24 cellular contexts compared by ENCODE assay signal in genomic region chr2:32498301-32498700, GRCh38.
"Had no signal": no experiment of that assay in that cellular context is flagged by ENCODE, and none has a peak within 500 bp of the region (broad histone marks: within the 10 kb centered on the region; RNA-seq: fewer than 3 reads in every experiment).

No MANE protein-coding gene starts in this region.

- H3K9me3 Mint-ChIP-seq: activated naive CD4-positive, alpha-beta T cell treated with anti-CD3 and anti-CD28 coated beads for 36 hours; activated naive CD8-positive, alpha-beta T cell treated with anti-CD3 and anti-CD28 coated beads, Interleukin-2, amount 10 ng/mL, durations not matched to agents 7 days and 5 days; activated T-cell treated with anti-CD3 and anti-CD28 coated beads, Interleukin-2, amount 50 U/mL, for 4 hours; central memory CD8-positive, alpha-beta T cell; stimulated activated naive CD8-positive, alpha-beta T cell treated with anti-CD3 and anti-CD28 coated beads, Interleukin-15, amount 100 ng/mL, for 72 hours; WTC11 had no signal

- H3K4me1 Mint-ChIP-seq: activated CD4-positive, alpha-beta T cell treated with anti-CD3 and anti-CD28 coated beads for 36 hours; activated naive CD8-positive, alpha-beta T cell treated with anti-CD3 and anti-CD28 coated beads, Interleukin-2, amount 10 ng/mL, durations not matched to agents 7 days and 5 days; stimulated activated naive CD8-positive, alpha-beta T cell treated with anti-CD3 and anti-CD28 coated beads, Interleukin-15, amount 100 ng/mL, for 72 hours had no signal

- H3K4me1 ChIP-seq: breast epithelium, right lobe of liver, suprapubic skin, tibial nerve had no signal

- H3K4me3 ChIP-seq: breast epithelium, dorsolateral prefrontal cortex, gastroesophageal sphincter, right lobe of liver, skin epidermis, suprapubic skin, tibial nerve had no signal

- DNase-seq: activated CD4-positive, alpha-beta T cell treated with anti-CD3 and anti-CD28 coated beads for 36 hours; activated CD4-positive, alpha-beta T cell treated with anti-CD3 and anti-CD28 coated beads, Interleukin-2, amount 50 U/mL, for 4 hours; activated CD8-positive, alpha-beta memory T cell treated with anti-CD3 and anti-CD28 coated beads, Interleukin-2, amount 50 U/mL, for 48 hours; activated naive CD4-positive, alpha-beta T cell treated with anti-CD3 and anti-CD28 coated beads for 36 hours; activated naive CD8-positive, alpha-beta T cell treated with anti-CD3 and anti-CD28 coated beads, Interleukin-2, amount 10 ng/mL, durations not matched to agents 7 days and 5 days; activated T-cell treated with anti-CD3 and anti-CD28 coated beads, Interleukin-2, amount 50 U/mL, for 4 hours; amniotic stem cell; dorsolateral prefrontal cortex; head of caudate nucleus; hypothalamus; left ventricle myocardium superior; occipital lobe; right lobe of liver; stimulated activated CD4-positive, alpha-beta T cell treated with anti-CD3 and anti-CD28 coated beads, Interleukin-4, amount 100 ng/mL, for 1 hour; stimulated activated naive CD8-positive, alpha-beta T cell treated with anti-CD3 and anti-CD28 coated beads, Interleukin-15, amount 100 ng/mL, for 72 hours; T-helper 9 cell had no signal

- FAIRE-seq: colon had no signal

- H3K4me3 Mint-ChIP-seq: activated CD4-positive, alpha-beta T cell treated with anti-CD3 and anti-CD28 coated beads for 36 hours; activated naive CD4-positive, alpha-beta T cell treated with anti-CD3 and anti-CD28 coated beads for 36 hours; activated naive CD8-positive, alpha-beta T cell treated with anti-CD3 and anti-CD28 coated beads, Interleukin-2, amount 10 ng/mL, durations not matched to agents 7 days and 5 days; activated T-cell treated with anti-CD3 and anti-CD28 coated beads, Interleukin-2, amount 50 U/mL, for 4 hours; central memory CD8-positive, alpha-beta T cell; stimulated activated naive CD8-positive, alpha-beta T cell treated with anti-CD3 and anti-CD28 coated beads, Interleukin-15, amount 100 ng/mL, for 72 hours; WTC11 had no signal

- H3K27ac ChIP-seq: breast epithelium, dorsolateral prefrontal cortex, gastroesophageal sphincter, right lobe of liver, skin epidermis, suprapubic skin, tibial nerve had no signal

- H3K9me3 ChIP-seq: breast epithelium, gastroesophageal sphincter, right lobe of liver, suprapubic skin, tibial nerve had no signal

- ATAC-seq: activated CD4-positive, alpha-beta T cell treated with anti-CD3 and anti-CD28 coated beads for 36 hours; activated T-cell treated with anti-CD3 and anti-CD28 coated beads, Interleukin-2, amount 50 U/mL, for 4 hours; gastroesophageal sphincter; left ventricle myocardium superior; right lobe of liver; stimulated activated naive CD8-positive, alpha-beta T cell treated with anti-CD3 and anti-CD28 coated beads, Interleukin-15, amount 100 ng/mL, for 72 hours; WTC11 had no signal

- H3K27me3 ChIP-seq: breast epithelium, dorsolateral prefrontal cortex, gastroesophageal sphincter, right lobe of liver, suprapubic skin, tibial nerve had no signal

- H3K36me3 ChIP-seq: breast epithelium had no signal

- H3K27ac Mint-ChIP-seq: activated CD4-positive, alpha-beta T cell treated with anti-CD3 and anti-CD28 coated beads for 36 hours; activated naive CD4-positive, alpha-beta T cell treated with anti-CD3 and anti-CD28 coated beads for 36 hours; activated naive CD8-positive, alpha-beta T cell treated with anti-CD3 and anti-CD28 coated beads, Interleukin-2, amount 10 ng/mL, durations not matched to agents 7 days and 5 days; stimulated activated naive CD8-positive, alpha-beta T cell treated with anti-CD3 and anti-CD28 coated beads, Interleukin-15, amount 100 ng/mL, for 72 hours had no signal

- H3K27me3 Mint-ChIP-seq: activated CD4-positive, alpha-beta T cell treated with anti-CD3 and anti-CD28 coated beads for 36 hours; activated naive CD8-positive, alpha-beta T cell treated with anti-CD3 and anti-CD28 coated beads, Interleukin-2, amount 10 ng/mL, durations not matched to agents 7 days and 5 days; central memory CD8-positive, alpha-beta T cell; stimulated activated naive CD8-positive, alpha-beta T cell treated with anti-CD3 and anti-CD28 coated beads, Interleukin-15, amount 100 ng/mL, for 72 hours had no signal
